ENCODE assay signal across 1 cellular context in the genomic region with DNA sequence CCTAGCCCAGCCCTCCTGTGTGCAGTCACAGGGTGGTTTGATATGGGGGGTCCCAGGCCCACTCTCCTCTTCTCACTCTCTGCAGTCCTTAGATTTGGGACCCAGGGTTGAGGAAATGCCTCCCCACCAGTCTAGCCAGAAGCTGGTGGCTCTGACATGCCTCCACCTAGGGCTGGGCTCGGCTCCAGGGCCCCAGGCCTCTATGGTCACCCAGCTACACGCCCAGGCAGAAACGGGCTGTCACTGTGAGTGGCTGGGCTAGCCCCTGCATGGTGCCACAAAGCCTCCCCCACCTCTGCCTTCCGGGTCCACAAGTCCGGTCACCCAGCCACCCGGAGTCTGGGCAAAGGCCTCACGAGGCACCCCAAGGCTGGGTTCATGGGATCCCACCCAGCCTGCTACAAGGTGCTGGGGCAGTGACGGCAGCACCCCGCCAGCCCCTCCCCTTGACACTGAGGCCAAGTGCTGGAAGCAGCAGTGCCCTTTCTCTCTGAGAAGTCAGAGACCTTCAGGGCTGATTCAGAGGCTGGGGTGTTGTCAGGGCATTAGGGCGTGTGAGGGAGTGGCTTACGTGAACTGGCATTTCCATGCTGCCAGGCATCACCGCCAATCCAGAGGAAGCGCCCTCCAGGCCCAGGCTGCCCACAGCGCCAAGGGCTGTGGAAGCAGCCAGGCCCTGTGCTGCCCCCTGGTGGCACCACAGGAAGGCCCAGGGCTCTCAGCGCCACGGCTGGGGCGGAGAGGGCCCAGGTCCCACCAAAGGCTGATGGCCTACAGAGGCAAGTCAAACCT.
A peak's percentile ranks its signal among the peaks of the same experiment; 100 is the strongest.
TF ChIP-seq lines count a peak whose summit lies in the region.

No MANE protein-coding gene starts in this region.

TF ChIP-seq in K562, 482 proteins besides CTCF, POLR2A, EP300 and RAD21 (continued from another document and continues in another):
- TF ChIP-seq MGA (IDR thresholded peaks at IDR 0.05) (no peak), DPF2 (IDR thresholded peaks at IDR 0.05) (0 out of 2 replicates have a peak, but pooled peaks have one; percentile 9), TCF7L2 (IDR thresholded peaks at IDR 0.05; ENCODE audit: low read depth, low read length) (no peak), SRSF9 (IDR thresholded peaks at IDR 0.05; ENCODE audit: borderline replicate concordance, low read depth, low read length) (no peak), ZFP30 (CRISPR knock-in tag; IDR thresholded peaks at IDR 0.05; ENCODE audit: borderline replicate concordance) (no peak), HDAC2 (IDR thresholded peaks at IDR 0.05) (0 out of 2 replicates have a peak, but pooled peaks have one; percentile 39), ZNF197 (CRISPR knock-in tag; IDR thresholded peaks at IDR 0.05; ENCODE audit: low read depth) (no peak), LEF1 (IDR thresholded peaks at IDR 0.05) (no peak), ZNF146 (CRISPR knock-in tag; IDR thresholded peaks at IDR 0.05; ENCODE audit: unreplicated experiment) (no peak), JUN (IDR thresholded peaks at IDR 0.05; ENCODE audit: borderline replicate concordance, low read depth, low read length) (no peak), JUN (CRISPR knock-in tag; IDR thresholded peaks at IDR 0.05; ENCODE audit: borderline replicate concordance) (no peak; the same call in 1 of the 2 replicates), ETV6 (IDR thresholded peaks at IDR 0.05; ENCODE audit: borderline replicate concordance in 1 of 2, low read depth in 2 of 2, low read length in 1 of 2) (no peak), ETV6 (CRISPR knock-in tag; IDR thresholded peaks at IDR 0.05; ENCODE audit: borderline replicate concordance) (no peak), PRPF4 (IDR thresholded peaks at IDR 0.05; ENCODE audit: insufficient read depth, low read depth, low read length, poor library complexity, severe bottlenecking) (no peak), RB1 (IDR thresholded peaks at IDR 0.05; ENCODE audit: low read depth) (peak; percentile 90), NFXL1 (CRISPR knock-in tag; IDR thresholded peaks at IDR 0.05) (no peak), ZNF444 (CRISPR knock-in tag; IDR thresholded peaks at IDR 0.05) (no peak), SETDB1 (IDR thresholded peaks at IDR 0.05; ENCODE audit: low read length) (no peak), ATF7 (IDR thresholded peaks at IDR 0.05) (peak; percentile 32; the same call in 1 of the 2 replicates), ZBTB49 (CRISPR knock-in tag; IDR thresholded peaks at IDR 0.05; ENCODE audit: borderline replicate concordance) (no peak), DACH1 (IDR thresholded peaks at IDR 0.05; ENCODE audit: partially characterized antibody) (no peak), EP400 (IDR thresholded peaks at IDR 0.05) (no peak; the same call in 1 of the 2 replicates), PHB (CRISPR knock-in tag; IDR thresholded peaks at IDR 0.05) (no peak), ZC3H8 (IDR thresholded peaks at IDR 0.05) (no peak), ZNF561 (CRISPR knock-in tag; conservative IDR thresholded peaks at IDR 0.05) (no peak), ZNF282 (CRISPR knock-in tag; IDR thresholded peaks at IDR 0.05) (0 out of 2 replicates have a peak, but pooled peaks have one; percentile 52), TEAD1 (CRISPR knock-in tag; IDR thresholded peaks at IDR 0.05) (peak in 1 of 2 experiments; percentile 21; a peak in 2 of 4 replicates), PATZ1 (CRISPR knock-in tag; IDR thresholded peaks at IDR 0.05; ENCODE audit: borderline replicate concordance) (no peak), HNRNPH1 (optimal IDR thresholded peaks at IDR 0.05; ENCODE audit: low read depth, low read length) (no peak), MBD2 (IDR thresholded peaks at IDR 0.05; ENCODE audit: borderline replicate concordance, low read depth) (no peak), HNRNPK (IDR thresholded peaks at IDR 0.05; ENCODE audit: low read depth, low read length, poor library complexity, severe bottlenecking) (no peak), ESRRA (IDR thresholded peaks at IDR 0.05; ENCODE audit: borderline replicate concordance, low read depth) (no peak), SMC3 (conservative IDR thresholded peaks at IDR 0.05; ENCODE audit: insufficient read depth, low read depth, low read length) (peak; percentile 90), SREBF1 (IDR thresholded peaks at IDR 0.05; ENCODE audit: borderline replicate concordance, low read depth, low read length) (no peak)
- TF ChIP-seq, protein P1, sequence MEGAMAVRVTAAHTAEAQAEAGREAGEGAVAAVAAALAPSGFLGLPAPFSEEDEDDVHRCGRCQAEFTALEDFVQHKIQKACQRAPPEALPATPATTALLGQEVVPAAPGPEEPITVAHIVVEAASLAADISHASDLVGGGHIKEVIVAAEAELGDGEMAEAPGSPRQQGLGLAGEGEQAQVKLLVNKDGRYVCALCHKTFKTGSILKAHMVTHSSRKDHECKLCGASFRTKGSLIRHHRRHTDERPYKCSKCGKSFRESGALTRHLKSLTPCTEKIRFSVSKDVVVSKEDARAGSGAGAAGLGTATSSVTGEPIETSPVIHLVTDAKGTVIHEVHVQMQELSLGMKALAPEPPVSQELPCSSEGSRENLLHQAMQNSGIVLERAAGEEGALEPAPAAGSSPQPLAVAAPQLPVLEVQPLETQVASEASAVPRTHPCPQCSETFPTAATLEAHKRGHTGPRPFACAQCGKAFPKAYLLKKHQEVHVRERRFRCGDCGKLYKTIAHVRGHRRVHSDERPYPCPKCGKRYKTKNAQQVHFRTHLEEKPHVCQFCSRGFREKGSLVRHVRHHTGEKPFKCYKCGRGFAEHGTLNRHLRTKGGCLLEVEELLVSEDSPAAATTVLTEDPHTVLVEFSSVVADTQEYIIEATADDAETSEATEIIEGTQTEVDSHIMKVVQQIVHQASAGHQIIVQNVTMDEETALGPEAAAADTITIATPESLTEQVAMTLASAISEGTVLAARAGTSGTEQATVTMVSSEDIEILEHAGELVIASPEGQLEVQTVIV (CRISPR knock-in tag; IDR thresholded peaks at IDR 0.05; ENCODE audit: borderline replicate concordance) = no peak
